18 cellular contexts compared by ENCODE assay signal in the genomic region with DNA sequence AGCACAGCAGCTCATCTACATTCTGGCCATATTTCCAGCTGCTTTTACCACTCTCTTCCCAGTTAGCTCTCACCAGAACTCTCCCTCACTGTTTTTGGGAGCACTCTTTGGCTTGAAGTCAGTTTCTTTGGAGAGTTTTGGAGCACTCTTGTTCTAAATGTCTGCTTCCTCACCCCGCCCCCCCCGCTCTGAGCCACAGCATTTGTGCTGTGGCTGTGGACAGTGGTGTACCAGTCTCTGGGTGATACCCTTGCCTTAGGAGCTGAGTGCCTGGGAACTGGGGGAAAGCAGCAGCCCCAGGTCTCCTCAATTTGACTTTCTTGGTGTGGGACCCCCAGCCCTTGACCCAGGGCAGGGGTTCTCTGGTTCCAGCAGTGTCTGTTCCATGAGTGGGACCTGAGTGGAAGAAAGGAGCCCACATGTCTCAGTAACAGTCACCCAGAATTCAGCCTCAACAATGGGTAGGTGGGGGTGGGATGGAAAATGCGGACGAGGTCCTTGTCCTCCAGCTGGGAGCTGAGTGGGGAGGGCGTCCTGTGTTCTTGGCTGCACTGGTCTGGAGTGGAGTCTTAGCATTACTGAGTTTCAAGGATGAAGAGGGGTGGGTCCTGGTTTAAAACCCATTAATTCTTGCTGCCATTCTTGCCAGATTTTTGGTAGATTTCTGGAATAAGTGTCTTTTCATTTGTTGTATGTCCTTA.
"Had no signal": no experiment of that assay in that cellular context is flagged by ENCODE, and none has a peak within 500 bp of the region (broad histone marks: within the 10 kb centered on the region; RNA-seq: fewer than 3 reads in every experiment).

No MANE protein-coding gene starts in this region.

- H3K27me3 Mint-ChIP-seq: activated CD8-positive, alpha-beta memory T cell treated with anti-CD3 and anti-CD28 coated beads, Interleukin-2, amount 10 ng/mL, durations not matched to agents 7 days and 5 days; dendritic cell treated with granulocyte-macrophage colony-stimulating factor and Interleukin-4, amounts not matched to agents 40 ng/mL and 50 ng/mL, for 4 days had no signal

- H3K4me1 Mint-ChIP-seq: neural progenitor cell had no signal

- H3K4me3 Mint-ChIP-seq: activated CD8-positive, alpha-beta memory T cell treated with anti-CD3 and anti-CD28 coated beads, Interleukin-2, amount 10 ng/mL, durations not matched to agents 7 days and 5 days; dendritic cell treated with granulocyte-macrophage colony-stimulating factor and Interleukin-4, amounts not matched to agents 40 ng/mL and 50 ng/mL, for 4 days; neural progenitor cell; T-helper 1 cell treated with Interleukin-12 subunit alpha and Interleukin-12 subunit beta and Interleukin-4 antibody, amounts not matched to agents 30 μg/mL and 1 μg/mL, for 36 hours had no signal

- H3K27ac Mint-ChIP-seq: activated CD8-positive, alpha-beta memory T cell treated with anti-CD3 and anti-CD28 coated beads, Interleukin-2, amount 10 ng/mL, durations not matched to agents 7 days and 5 days; dendritic cell treated with granulocyte-macrophage colony-stimulating factor and Interleukin-4, amounts not matched to agents 40 ng/mL and 50 ng/mL, for 4 days; neural progenitor cell; T-helper 1 cell treated with Interleukin-12 subunit alpha and Interleukin-12 subunit beta and Interleukin-4 antibody, amounts not matched to agents 30 μg/mL and 1 μg/mL, for 36 hours had no signal

- H3K27me3 ChIP-seq: brain microvascular endothelial cell, neural progenitor cell, pancreas, tibial artery had no signal

- H3K9me3 Mint-ChIP-seq: activated naive CD4-positive, alpha-beta T cell treated with anti-CD3 and anti-CD28 coated beads, Interleukin-2, amount 50 U/mL, for 72 hours; dendritic cell treated with granulocyte-macrophage colony-stimulating factor and Interleukin-4, amounts not matched to agents 40 ng/mL and 50 ng/mL, for 4 days; T-helper 1 cell treated with Interleukin-12 subunit alpha and Interleukin-12 subunit beta and Interleukin-4 antibody, amounts not matched to agents 30 μg/mL and 1 μg/mL, for 36 hours had no signal

- DNase-seq: activated CD4-positive, alpha-beta T cell treated with anti-CD3 and anti-CD28 coated beads, Interleukin-2, amount 50 U/mL, for 4 hours; activated CD8-positive, alpha-beta memory T cell treated with anti-CD3 and anti-CD28 coated beads, Interleukin-2, amount 10 ng/mL, durations not matched to agents 7 days and 5 days; amniotic stem cell; brain microvascular endothelial cell; cerebellar nuclear complex; glutamatergic neuron; pancreas; Right ventricle myocardium superior; stimulated activated CD4-positive, alpha-beta T cell treated with anti-CD3 and anti-CD28 coated beads, Interleukin-2, amount 100 ng/mL, for 48 hours; tibial artery had no signal

- H3K27ac ChIP-seq: brain microvascular endothelial cell, neural progenitor cell, pancreas, tibial artery had no signal

- ATAC-seq: activated CD4-positive, CD25-positive, alpha-beta regulatory T cell treated with anti-CD3 and anti-CD28 coated beads, Interleukin-2, amount 50 U/mL, for 24 hours; activated CD8-positive, alpha-beta memory T cell treated with anti-CD3 and anti-CD28 coated beads, Interleukin-2, amount 10 ng/mL, durations not matched to agents 7 days and 5 days; activated naive CD4-positive, alpha-beta T cell treated with anti-CD3 and anti-CD28 coated beads, Interleukin-2, amount 50 U/mL, for 72 hours; esophagus mucosa; left lobe of liver; pancreas; SK-N-SH treated with all-trans-retinoic acid at 6 μM for 48 hours had no signal

- H3K4me3 ChIP-seq: neural progenitor cell, pancreas, tibial artery had no signal

- H3K9me3 ChIP-seq: pancreas, tibial artery had no signal

- H3K4me1 ChIP-seq: neural progenitor cell had no signal

- H3K36me3 ChIP-seq: brain microvascular endothelial cell, neural progenitor cell, pancreas had no signal
